In genomic region chr1:221527886-221528634, GRCh38 we compare ENCODE assay signal across 21 cellular contexts.
DNase-seq lines count a peak whose midpoint lies in the region; ATAC-seq, FAIRE-seq and TF ChIP-seq lines count a peak whose summit lies in the region.
"Had no signal": no experiment of that assay in that cellular context is flagged by ENCODE, and none has a peak within 500 bp of the region (broad histone marks: within the 10 kb centered on the region; RNA-seq: fewer than 3 reads in every experiment).

No MANE protein-coding gene starts in this region.

- ATAC-seq in Right ventricle myocardium superior (ENCODE audit: poor library complexity), result peak; percentile 29
- no peak for ATAC-seq in HG02852 (IDR thresholded peaks at IDR 0.05; ENCODE audit: unreplicated experiment)
- ATAC-seq: GM12878, T-cell had no signal

- DNase-seq in Right ventricle myocardium superior, result no peak
- DNase-seq in right atrium auricular region (ENCODE audit: low spot score), result no peak
- DNase-seq in HTR-8/SVneo (ENCODE audit: insufficient read length, low spot score), result no peak
- DNase-seq in fibroblast of gingiva (ENCODE audit: low read depth), result peak; percentile 35
- DNase-seq in CD1c-positive myeloid dendritic cell (ENCODE audit: extremely low spot score), result no peak
- DNase-seq in central memory CD4-positive, alpha-beta T cell, result no peak
- DNase-seq: BE2C, Calu3, EL, GDM1, GOT3, HCEC 1CT, NCI-H1092, NCI-H1417 treated with DMSO at 0.1 percent for 48 hours, NCI-H1694 treated with DMSO at 0.1 percent for 48 hours, NCI-H446, PC-9, SHP77, T-cell had no signal

- TF ChIP-seq CTCF in right atrium auricular region (IDR thresholded peaks at IDR 0.05), result no peak

- H3K9me3 ChIP-seq in right atrium auricular region, result no peaks in the 10 kb centered on the region
- H3K9me3 ChIP-seq: BE2C had no signal

- H3K27ac ChIP-seq in right atrium auricular region, result no peak overlapping the region
- H3K27ac ChIP-seq: PC-9 had no signal

- no peak overlapping the region for H3K4me3 ChIP-seq in right atrium auricular region
- H3K4me3 ChIP-seq: GM12878, PC-9 had no signal

- intact Hi-C loops in Right ventricle myocardium superior (cut with DNase I), result no loop called here

- no peaks in the 10 kb centered on the region for H3K36me3 ChIP-seq in right atrium auricular region
- H3K36me3 ChIP-seq: BE2C had no signal

- FAIRE-seq in HTR-8/SVneo (lab: Jason Lieb, UNC), result peak; percentile 4
- FAIRE-seq: GM12878 had no signal

- H3K4me1 ChIP-seq in right atrium auricular region, result no peaks in the 10 kb centered on the region
- H3K4me1 ChIP-seq: BE2C had no signal

- no peaks in the 10 kb centered on the region for H3K27me3 ChIP-seq in right atrium auricular region
- H3K27me3 ChIP-seq: BE2C had no signal
